Comparison of ENCODE assay signal across 16 cellular contexts in the genomic region with DNA sequence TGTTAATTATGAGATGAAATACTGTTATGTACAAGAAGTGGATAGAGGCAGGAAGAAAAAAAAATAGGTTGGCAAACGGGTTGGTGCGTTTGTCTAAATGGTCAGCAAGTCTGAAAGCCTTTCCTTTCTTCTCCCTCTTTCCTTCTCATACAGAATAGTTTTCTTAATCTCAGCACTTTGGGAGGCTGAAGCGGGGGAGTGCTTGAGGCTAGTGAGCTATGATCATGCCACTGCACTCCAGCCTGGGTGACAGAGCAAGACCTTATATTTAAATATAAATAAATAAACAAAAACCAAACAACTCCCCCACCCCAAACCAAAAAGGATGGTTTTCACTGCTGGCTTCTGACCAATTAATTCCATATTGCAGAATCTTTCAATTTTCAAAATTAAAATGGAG.
"Had no signal": no experiment of that assay in that cellular context is flagged by ENCODE, and none has a peak within 500 bp of the region (broad histone marks: within the 10 kb centered on the region; RNA-seq: fewer than 3 reads in every experiment).

No MANE protein-coding gene starts in this region.

- ATAC-seq: activated CD4-positive, CD25-positive, alpha-beta regulatory T cell treated with anti-CD3 and anti-CD28 coated beads, Interleukin-2, amount 50 U/mL, for 24 hours; lower lobe of right lung; T-cell had no signal

- H3K9me3 Mint-ChIP-seq: activated T-helper 1 cell treated with anti-CD3 and anti-CD28 coated beads, Interleukin-12 subunit alpha, Interleukin-12 subunit beta, Interleukin-2, Interleukin-4 antibody, amounts not matched to agents 30 ng/mL and 10 ng/mL and 1 ng/mL, durations not matched to agents 14 hours and 24 hours and 36 hours; mesothelial cell of epicardium; T-cell had no signal

- H3K9me3 ChIP-seq: esophagus squamous epithelium, lower lobe of right lung, stomach, thoracic aorta had no signal

- H3K36me3 ChIP-seq: thoracic aorta had no signal

- H3K27ac Mint-ChIP-seq: activated T-helper 1 cell treated with anti-CD3 and anti-CD28 coated beads, Interleukin-12 subunit alpha, Interleukin-12 subunit beta, Interleukin-2, Interleukin-4 antibody, amounts not matched to agents 30 ng/mL and 10 ng/mL and 1 ng/mL, durations not matched to agents 14 hours and 24 hours and 36 hours; mesothelial cell of epicardium had no signal

- H3K27ac ChIP-seq: esophagus squamous epithelium, lower lobe of right lung, stomach, thoracic aorta had no signal

- H3K4me3 Mint-ChIP-seq: activated T-helper 1 cell treated with anti-CD3 and anti-CD28 coated beads, Interleukin-12 subunit alpha, Interleukin-12 subunit beta, Interleukin-2, Interleukin-4 antibody, amounts not matched to agents 30 ng/mL and 10 ng/mL and 1 ng/mL, durations not matched to agents 14 hours and 24 hours and 36 hours; mesothelial cell of epicardium; T-cell had no signal

- DNase-seq: activated CD4-positive, alpha-beta T cell treated with anti-CD3 and anti-CD28 coated beads, Interleukin-2, amount 50 U/mL, for 1 hour; activated naive CD4-positive, alpha-beta T cell; esophagus squamous epithelium; glutamatergic neuron; lower lobe of right lung; posterior cingulate gyrus; small intestine; stimulated activated CD4-positive, alpha-beta T cell treated with anti-CD3 and anti-CD28 coated beads, Interleukin-4, amount 100 ng/mL, for 4 hours; stimulated activated CD8-positive, alpha-beta memory T cell treated with anti-CD3 and anti-CD28 coated beads, Interleukin-4, amount 100 ng/mL, for 48 hours; stomach; T-cell; T-helper 9 cell had no signal

- H3K4me3 ChIP-seq: esophagus squamous epithelium, lower lobe of right lung, stomach, thoracic aorta had no signal

- H3K27me3 ChIP-seq: esophagus squamous epithelium, stomach had no signal

- H3K27me3 Mint-ChIP-seq: T-cell had no signal
